Comparison of ENCODE assay signal across 19 cellular contexts in genomic region chr1:223007250-223007649, GRCh38.
DNase-seq lines count a peak whose midpoint lies in the region; ATAC-seq, FAIRE-seq and TF ChIP-seq lines count a peak whose summit lies in the region.
"Had no signal": no experiment of that assay in that cellular context is flagged by ENCODE, and none has a peak within 500 bp of the region (broad histone marks: within the 10 kb centered on the region; RNA-seq: fewer than 3 reads in every experiment).

No MANE protein-coding gene starts in this region.

- no peak overlapping the region for H3K27ac ChIP-seq in trophoblast cell (ENCODE audit: low read depth, low read length)
- H3K27ac ChIP-seq: hepatocyte, right atrium auricular region, thoracic aorta had no signal

- no peak overlapping the region for H2AK5ac ChIP-seq in trophoblast cell (ENCODE audit: low read length)

- no peak overlapping the region for H3K14ac ChIP-seq in trophoblast cell (ENCODE audit: low read length)

- no peak overlapping the region for H3K4ac ChIP-seq in trophoblast cell (ENCODE audit: low read depth, low read length)

- DNase-seq in Caki2 (ENCODE audit: low read depth) (peak; percentile 56), astrocyte of the spinal cord (ENCODE audit: low read depth, low spot score) (peak; percentile 35), left kidney (ENCODE audit: low read depth, low spot score) (peak; percentile 83), trophoblast cell (peak in 1 of 2 donors; percentile 23), frontal cortex (ENCODE audit: low spot score in 2 of 2) (no peak), HPDE6-E6E7 (ENCODE audit: extremely low spot score) (no peak)
- DNase-seq in activated CD4-positive, alpha-beta T cell treated with anti-CD3 and anti-CD28 coated beads, Interleukin-2, amount 50 U/mL, for 1 hour: no peak
- DNase-seq: activated effector memory CD4-positive, alpha-beta T cell treated with anti-CD3 and anti-CD28 coated beads, Interleukin-2, amount 50 U/mL, for 16 hours; amygdala; Caco-2; cortex of kidney; erythroblast; left cardiac atrium; NCI-H1930; stimulated activated CD4-positive, alpha-beta T cell treated with anti-CD3 and anti-CD28 coated beads, Interleukin-2, amount 100 ng/mL, for 48 hours had no signal

- H2BK5ac ChIP-seq in trophoblast cell (ENCODE audit: low read depth, low read length, poor library complexity): no peak overlapping the region

- H3K27me3 ChIP-seq in trophoblast cell (ENCODE audit: insufficient read depth, low read length): no peaks in the 10 kb centered on the region
- H3K27me3 ChIP-seq: hepatocyte, right atrium auricular region had no signal

- no peaks in the 10 kb centered on the region for H3K9me3 ChIP-seq in trophoblast cell (ENCODE audit: insufficient read depth, low read depth, low read length)
- H3K9me3 ChIP-seq: Caco-2, right atrium auricular region, thoracic aorta had no signal

- H3K79me1 ChIP-seq in trophoblast cell (ENCODE audit: low read length): peaks cover 5% of the 10 kb centered on the region

- H2BK120ac ChIP-seq in trophoblast cell (ENCODE audit: insufficient read depth, low read length, poor library complexity): peak overlapping the region; percentile 61

- H3K4me3 ChIP-seq in astrocyte of the spinal cord (ENCODE audit: low read depth, low read length) (no peak overlapping the region), trophoblast cell (ENCODE audit: low read depth, low read length) (no peak overlapping the region)
- H3K4me3 ChIP-seq: hepatocyte, right atrium auricular region, thoracic aorta had no signal

- no peak overlapping the region for H4K8ac ChIP-seq in trophoblast cell (ENCODE audit: low read depth, low read length)

- H3K18ac ChIP-seq in trophoblast cell (ENCODE audit: low read length): no peak overlapping the region

- no CpG with 5 or more reads among the region's 9 CpGs for WGBS in trophoblast cell (ENCODE audit: extremely low coverage, insufficient coverage, insufficient read length)

- no peak for FAIRE-seq in frontal cortex (lab: Jason Lieb, UNC)

- no peak overlapping the region for H4K91ac ChIP-seq in trophoblast cell (ENCODE audit: low read depth, low read length)

- H3K9ac ChIP-seq in trophoblast cell (ENCODE audit: low read length): no peak overlapping the region

- H3K23ac ChIP-seq in trophoblast cell (ENCODE audit: low read length): no peak overlapping the region

- no peaks in the 10 kb centered on the region for H3K79me2 ChIP-seq in trophoblast cell (ENCODE audit: control insufficient read depth, insufficient read depth, low read length, poor library complexity)
- H3K79me2 ChIP-seq: hepatocyte had no signal

- H4K12ac ChIP-seq in trophoblast cell (ENCODE audit: low read depth, low read length): no peak overlapping the region

- TF ChIP-seq CTCF in astrocyte of the spinal cord (IDR thresholded peaks at IDR 0.05; ENCODE audit: low read depth, low read length): no peak

- peaks cover 4 to 17% of the 10 kb centered on the region in 2 experiments for H3K36me3 ChIP-seq in trophoblast cell (ENCODE audit: control insufficient read depth in 1 of 2, insufficient read depth in 2 of 2, low read length in 2 of 2)

- H3K4me1 ChIP-seq in trophoblast cell (ENCODE audit: control insufficient read depth in 1 of 2, insufficient read depth in 2 of 2, low read length in 2 of 2): peaks cover 10 to 16% of the 10 kb centered on the region in 2 experiments

- H2BK12ac ChIP-seq in trophoblast cell (ENCODE audit: low read length): peak overlapping the region; percentile 89

- no peak overlapping the region for H2AFZ ChIP-seq in trophoblast cell (ENCODE audit: insufficient read depth, low read length, poor library complexity)
- H2AFZ ChIP-seq: hepatocyte had no signal

- in situ Hi-C loops in Caki2 (cut with HindIII; ENCODE audit: low pct_unique_long_range_greater_than_20kb, low sequenced_read_pairs) (no loop called here), astrocyte of the spinal cord (cut with HindIII; ENCODE audit: low sequenced_read_pairs) (no loop called here)

- H3K4me2 ChIP-seq in trophoblast cell (ENCODE audit: low read length): no peak overlapping the region
- H3K4me2 ChIP-seq: hepatocyte had no signal

- ATAC-seq in HG03469 (IDR thresholded peaks at IDR 0.05; ENCODE audit: unreplicated experiment): no peak
- ATAC-seq: left cardiac atrium had no signal

Comparison
In these comparisons a context has a peak if more than half of its experiments do, and no peak if none do; other contexts are left out.
1. DNase-seq: peak in Caki2 (single experiment), astrocyte of the spinal cord (single experiment) and left kidney (single experiment); none in frontal cortex (0 of 2), activated CD4-positive, alpha-beta T cell treated with anti-CD3 and anti-CD28 coated beads, Interleukin-2, amount 50 U/mL, for 1 hour (single experiment) and HPDE6-E6E7 (single experiment).